ENCODE assay signal across 16 cellular contexts in the genomic region with DNA sequence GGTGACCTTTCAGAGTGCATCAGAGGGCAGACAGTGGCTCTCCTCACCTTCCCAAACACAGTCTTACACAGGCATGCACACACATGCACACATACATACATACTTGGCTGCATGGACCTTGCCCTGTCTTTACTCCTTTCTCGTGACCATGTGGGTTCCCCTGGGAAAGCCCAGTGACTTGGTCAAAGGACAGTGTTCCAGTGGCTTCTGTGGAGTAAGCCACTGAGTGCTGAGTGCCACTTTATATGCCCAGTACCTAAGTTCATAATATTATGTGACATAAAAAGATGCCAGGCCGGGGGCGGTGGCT.
A peak's percentile ranks its signal among the peaks of the same experiment; 100 is the strongest.
DNase-seq lines count a peak whose midpoint lies in the region; FAIRE-seq and TF ChIP-seq lines count a peak whose summit lies in the region.
"Had no signal": no experiment of that assay in that cellular context is flagged by ENCODE, and none has a peak within 500 bp of the region (broad histone marks: within the 10 kb centered on the region; RNA-seq: fewer than 3 reads in every experiment).

No MANE protein-coding gene starts in this region.

- no peaks in the 10 kb centered on the region for H3K4me1 ChIP-seq in small intestine (ENCODE audit: control insufficient read depth in 2 of 2, insufficient read depth in 1 of 2, low read depth in 1 of 2, low read length in 1 of 2)
- H3K4me1 ChIP-seq: HAP-1 had no signal

- no peaks in the 10 kb centered on the region for H3K36me3 Mint-ChIP-seq in brain
- no peaks in the 10 kb centered on the region for H3K36me3 Mint-ChIP-seq in osteocyte (ENCODE audit: unreplicated experiment)
- H3K36me3 Mint-ChIP-seq in type B pancreatic cell = no peaks in the 10 kb centered on the region

- TF ChIP-seq CTCF in brain (conservative IDR thresholded peaks at IDR 0.05) (no peak), osteocyte (IDR thresholded peaks at IDR 0.05) (no peak), type B pancreatic cell (conservative IDR thresholded peaks at IDR 0.05) (no peak)

- no peak overlapping the region for H3K4me3 ChIP-seq in small intestine (ENCODE audit: low read depth in 1 of 2, low read length in 2 of 2)
- H3K4me3 ChIP-seq: HAP-1 had no signal

- 63 to 79% (median 75%) methylated on average over 3 of the region's 3 CpGs for WGBS in small intestine, 3 donors

- H3K9me3 Mint-ChIP-seq in brain = no peaks in the 10 kb centered on the region
- no peaks in the 10 kb centered on the region for H3K9me3 Mint-ChIP-seq in osteocyte (ENCODE audit: unreplicated experiment)
- no peaks in the 10 kb centered on the region for H3K9me3 Mint-ChIP-seq in type B pancreatic cell
- H3K9me3 Mint-ChIP-seq: CD4-positive, alpha-beta T cell had no signal

- FAIRE-seq in small intestine (lab: Jason Lieb, UNC) = no peak
- FAIRE-seq: A204.1, D721Med, G401.6, GM12891, GM19239 had no signal

- H3K4me1 Mint-ChIP-seq in brain (peaks cover 49% of the 10 kb centered on the region), osteocyte (ENCODE audit: unreplicated experiment) (no peaks in the 10 kb centered on the region), type B pancreatic cell (ENCODE audit: unreplicated experiment) (peaks cover 22% of the 10 kb centered on the region)

- no peak overlapping the region for H3K27ac ChIP-seq in small intestine (ENCODE audit: low read depth in 1 of 2, low read length in 1 of 2)
- H3K27ac ChIP-seq: C4-2B had no signal

- no peaks in the 10 kb centered on the region for H3K27me3 ChIP-seq in small intestine (ENCODE audit: control insufficient read depth in 2 of 2, insufficient read depth in 2 of 2, low read length in 2 of 2)

- H3K4me3 Mint-ChIP-seq in brain (no peak overlapping the region), osteocyte (ENCODE audit: unreplicated experiment) (no peak overlapping the region), type B pancreatic cell (no peak overlapping the region)
- H3K4me3 Mint-ChIP-seq: CD4-positive, alpha-beta T cell had no signal

- H3K27me3 Mint-ChIP-seq in brain (peaks cover 5% of the 10 kb centered on the region), osteocyte (ENCODE audit: unreplicated experiment) (no peaks in the 10 kb centered on the region), type B pancreatic cell (no peaks in the 10 kb centered on the region)
- H3K27me3 Mint-ChIP-seq: CD4-positive, alpha-beta T cell had no signal

- no peaks in the 10 kb centered on the region for H3K36me3 ChIP-seq in small intestine (ENCODE audit: control insufficient read depth in 2 of 2, insufficient read depth in 2 of 2, low read length in 2 of 2)
- H3K36me3 ChIP-seq: HAP-1 had no signal

- H3K27ac Mint-ChIP-seq in brain (peak overlapping the region; percentile 33 to 70 (median 60)), osteocyte (ENCODE audit: unreplicated experiment) (no peak overlapping the region), type B pancreatic cell (no peak overlapping the region)
- H3K27ac Mint-ChIP-seq: CD4-positive, alpha-beta T cell had no signal

- DNase-seq in mesenteric fat pad (ENCODE audit: low spot score) = peak; percentile 45
- DNase-seq in small intestine = peak; percentile 71
- DNase-seq in NOMO-1 (lab: John Stamatoyannopoulos, UW; ENCODE audit: unreplicated experiment in 2 of 2) = no peak
- no peak for DNase-seq in osteocyte (ENCODE audit: extremely low spot score, unreplicated experiment)
- DNase-seq in type B pancreatic cell (ENCODE audit: extremely low spot score, unreplicated experiment) = no peak
- DNase-seq: ACHN; Caco-2; CD4-positive, alpha-beta T cell had no signal

- H3K9me3 ChIP-seq in small intestine (ENCODE audit: control insufficient read depth, low read depth) = no peaks in the 10 kb centered on the region
- H3K9me3 ChIP-seq: Caco-2, HAP-1 had no signal

Comparison
In these comparisons a context has a peak if more than half of its experiments do, and no peak if none do; other contexts are left out.
1. H3K27ac Mint-ChIP-seq: peak in brain (5 of 5); none in osteocyte (single experiment) and type B pancreatic cell (single experiment).
2. DNase-seq: peak in mesenteric fat pad (single experiment) and small intestine (single experiment); none in NOMO-1 (0 of 2), osteocyte (single experiment) and type B pancreatic cell (single experiment).